In the genomic region with DNA sequence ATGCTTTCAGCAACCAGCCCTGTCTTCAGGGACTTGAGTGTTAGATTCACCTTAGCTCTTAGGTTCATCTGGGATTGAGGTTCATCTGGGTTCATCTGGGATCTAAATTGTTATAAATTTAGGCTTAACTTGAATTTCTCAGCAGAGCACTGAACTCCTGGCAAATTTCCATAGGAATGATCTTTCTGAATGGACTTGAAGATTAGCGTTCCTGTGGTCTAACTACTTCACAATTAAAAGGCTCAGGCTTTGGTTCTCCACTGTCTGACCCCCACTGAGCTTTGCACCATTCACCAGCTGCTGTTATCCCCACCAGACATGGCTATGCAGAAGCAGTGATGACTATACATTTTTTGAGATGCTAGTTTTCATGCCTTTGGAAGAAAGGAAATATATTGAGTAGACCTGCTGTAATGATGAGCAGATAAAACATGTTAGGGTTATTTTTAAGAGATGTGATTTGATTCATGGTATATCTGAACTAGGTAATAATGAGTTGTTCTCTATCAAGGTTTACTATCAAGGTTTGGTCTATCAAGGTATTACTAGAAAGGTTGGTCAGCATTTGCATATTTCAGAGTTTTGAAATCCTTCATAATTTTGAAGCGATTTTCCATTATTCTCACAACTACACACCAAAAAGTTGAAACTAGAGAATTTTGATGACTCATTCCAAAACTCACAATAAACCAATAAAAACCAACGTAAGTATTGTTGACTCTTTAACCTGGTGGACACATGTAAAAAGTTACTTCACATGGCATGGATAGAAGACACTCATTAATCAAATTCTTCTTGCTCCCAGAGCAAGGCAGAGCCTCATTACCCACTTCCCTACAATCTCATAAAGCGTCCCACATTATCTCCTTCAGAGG, we compare ENCODE assay signal across 25 cellular contexts.
DNase-seq lines count a peak whose midpoint lies in the region; ATAC-seq and TF ChIP-seq lines count a peak whose summit lies in the region.
"Had no signal": no experiment of that assay in that cellular context is flagged by ENCODE, and none has a peak within 500 bp of the region (broad histone marks: within the 10 kb centered on the region; RNA-seq: fewer than 3 reads in every experiment).

No MANE protein-coding gene starts in this region.

- TF ChIP-seq CTCF in HEK293 (tag by site-specific recombination; IDR thresholded peaks at IDR 0.05): no peak

- peak; percentile 49 for ATAC-seq in activated CD4-positive, alpha-beta T cell treated with anti-CD3 and anti-CD28 coated beads for 36 hours
- ATAC-seq in natural killer cell treated with Interleukin-12 subunit alpha and Interleukin-12 subunit beta and Interleukin-15 and Interleukin-18, amount 100 ng/mL, for 72 hours: no peak
- no peak for ATAC-seq in GM21737 (IDR thresholded peaks at IDR 0.05; ENCODE audit: unreplicated experiment)
- ATAC-seq in GM18870 (IDR thresholded peaks at IDR 0.05; ENCODE audit: unreplicated experiment): no peak
- ATAC-seq: activated CD8-positive, alpha-beta T cell treated with anti-CD3 and anti-CD28 coated beads, Interleukin-2, amount 10 ng/mL, durations not matched to agents 7 days and 5 days; activated T-cell treated with anti-CD3 and anti-CD28 coated beads, Interleukin-2, amount 50 U/mL, for 4 hours; gastrocnemius medialis; mucosa of descending colon had no signal

- H3K4me1 Mint-ChIP-seq in activated CD4-positive, alpha-beta T cell treated with anti-CD3 and anti-CD28 coated beads for 36 hours: peaks cover 29% of the 10 kb centered on the region
- peaks cover 19 to 21% of the 10 kb centered on the region in 2 donors for H3K4me1 Mint-ChIP-seq in natural killer cell treated with Interleukin-12 subunit alpha and Interleukin-12 subunit beta and Interleukin-15 and Interleukin-18, amount 100 ng/mL, for 72 hours (ENCODE audit: low read depth in 2 of 2)

- no peaks in the 10 kb centered on the region for H3K36me3 ChIP-seq in HEK293 (ENCODE audit: control insufficient read depth in 2 of 2, insufficient read depth in 1 of 2, low read length in 2 of 2)
- H3K36me3 ChIP-seq: gastrocnemius medialis, neutrophil, uterus had no signal

- no peak overlapping the region for H3K4me3 Mint-ChIP-seq in activated CD4-positive, alpha-beta T cell treated with anti-CD3 and anti-CD28 coated beads for 36 hours
- no peak overlapping the region for H3K4me3 Mint-ChIP-seq in natural killer cell treated with Interleukin-12 subunit alpha and Interleukin-12 subunit beta and Interleukin-15 and Interleukin-18, amount 100 ng/mL, for 72 hours
- H3K4me3 Mint-ChIP-seq: activated CD8-positive, alpha-beta T cell treated with anti-CD3 and anti-CD28 coated beads, Interleukin-2, amount 10 ng/mL, durations not matched to agents 7 days and 5 days; activated T-cell treated with anti-CD3 and anti-CD28 coated beads, Interleukin-2, amount 50 U/mL, for 4 hours; T-helper 2 cell treated with Interferon-gamma antibody and Interleukin-4, amounts not matched to agents 5 μg/mL and 100 μg/mL, for 36 hours had no signal

- no peaks in the 10 kb centered on the region for H3K9me3 ChIP-seq in HEK293 (ENCODE audit: control insufficient read depth, insufficient read depth, low read depth, low read length)
- H3K9me3 ChIP-seq: gastrocnemius medialis, mucosa of descending colon, neutrophil, uterus had no signal

- H3K4me1 ChIP-seq in HEK293 (ENCODE audit: control insufficient read depth, insufficient read depth, low read length): no peaks in the 10 kb centered on the region
- H3K4me1 ChIP-seq: gastrocnemius medialis, uterus had no signal

- H3K36me3 Mint-ChIP-seq in activated CD4-positive, alpha-beta T cell treated with anti-CD3 and anti-CD28 coated beads for 36 hours (ENCODE audit: low read depth): peaks cover 37% of the 10 kb centered on the region
- H3K36me3 Mint-ChIP-seq in natural killer cell treated with Interleukin-12 subunit alpha and Interleukin-12 subunit beta and Interleukin-15 and Interleukin-18, amount 100 ng/mL, for 72 hours: peaks cover 27% of the 10 kb centered on the region

- intact Hi-C loops in activated CD4-positive, alpha-beta T cell treated with anti-CD3 and anti-CD28 coated beads for 36 hours (cut with DNase I, micrococcal nuclease): no loop called here

- no peaks in the 10 kb centered on the region for H3K9me3 Mint-ChIP-seq in activated CD4-positive, alpha-beta T cell treated with anti-CD3 and anti-CD28 coated beads for 36 hours (ENCODE audit: low read depth)
- no peaks in the 10 kb centered on the region for H3K9me3 Mint-ChIP-seq in natural killer cell treated with Interleukin-12 subunit alpha and Interleukin-12 subunit beta and Interleukin-15 and Interleukin-18, amount 100 ng/mL, for 72 hours
- H3K9me3 Mint-ChIP-seq: activated T-cell treated with anti-CD3 and anti-CD28 coated beads, Interleukin-2, amount 50 U/mL, for 4 hours; T-helper 2 cell treated with Interferon-gamma antibody and Interleukin-4, amounts not matched to agents 5 μg/mL and 100 μg/mL, for 36 hours had no signal

- POLR2A ChIA-PET in activated CD4-positive, alpha-beta T cell treated with anti-CD3 and anti-CD28 coated beads for 36 hours (lab: Charles Lee): no interaction called here
- POLR2A ChIA-PET in HEK293 (lab: Yijun Ruan, JAX): no interaction called here

- H3K27ac Mint-ChIP-seq in activated CD4-positive, alpha-beta T cell treated with anti-CD3 and anti-CD28 coated beads for 36 hours: no peak overlapping the region
- H3K27ac Mint-ChIP-seq in natural killer cell treated with Interleukin-12 subunit alpha and Interleukin-12 subunit beta and Interleukin-15 and Interleukin-18, amount 100 ng/mL, for 72 hours: peak overlapping the region; percentile 56 to 65
- H3K27ac Mint-ChIP-seq: activated CD8-positive, alpha-beta T cell treated with anti-CD3 and anti-CD28 coated beads, Interleukin-2, amount 10 ng/mL, durations not matched to agents 7 days and 5 days had no signal

- H3K27me3 Mint-ChIP-seq in activated CD4-positive, alpha-beta T cell treated with anti-CD3 and anti-CD28 coated beads for 36 hours: no peaks in the 10 kb centered on the region
- H3K27me3 Mint-ChIP-seq in natural killer cell treated with Interleukin-12 subunit alpha and Interleukin-12 subunit beta and Interleukin-15 and Interleukin-18, amount 100 ng/mL, for 72 hours: no peaks in the 10 kb centered on the region

- H3K27ac ChIP-seq in HEK293 (ENCODE audit: extremely low read depth, low read depth, low read length): no peak overlapping the region
- H3K27ac ChIP-seq: C4-2B, epithelial cell of prostate, gastrocnemius medialis, neutrophil, uterus had no signal

- DNase-seq in activated CD4-positive, alpha-beta T cell treated with anti-CD3 and anti-CD28 coated beads for 36 hours: no peak
- no peak for DNase-seq in activated CD4-positive, alpha-beta T cell treated with anti-CD3 and anti-CD28 coated beads, Interleukin-2, amount 50 U/mL, for 1 hour
- DNase-seq in astrocyte of the hippocampus (ENCODE audit: low read depth, low spot score) (peak; percentile 85), NOMO-1 treated with dmso at 0.1 percent for 144 hours (lab: John Stamatoyannopoulos, UW; ENCODE audit: unreplicated experiment) (no peak)
- no peak for DNase-seq in natural killer cell treated with Interleukin-12 subunit alpha and Interleukin-12 subunit beta and Interleukin-15 and Interleukin-18, amount 100 ng/mL, for 72 hours (ENCODE audit: low spot score)
- DNase-seq: ACHN; activated CD8-positive, alpha-beta T cell treated with anti-CD3 and anti-CD28 coated beads, Interleukin-2, amount 10 ng/mL, durations not matched to agents 7 days and 5 days; activated T-cell treated with anti-CD3 and anti-CD28 coated beads, Interleukin-2, amount 50 U/mL, for 4 hours; gastrocnemius medialis; hypothalamus; islet precursor cell; mucosa of descending colon; MV-4-11; NCI-H1694 treated with DMSO at 0.1 percent for 48 hours; NCI-H446 treated with DMSO at 0.1 percent for 48 hours; retina; stimulated activated CD4-positive, alpha-beta T cell treated with anti-CD3 and anti-CD28 coated beads, Interleukin-15, amount 100 ng/mL, for 24 hours; uterus had no signal

- CTCF ChIA-PET in activated CD4-positive, alpha-beta T cell treated with anti-CD3 and anti-CD28 coated beads for 36 hours (lab: Charles Lee): no interaction called here
- CTCF ChIA-PET in HEK293 (lab: Yijun Ruan, JAX): interaction anchor here (0.9 to 4.3 kb wide), 9 partner anchors 8 to 439 kb away, joined by 3 to 52 read pairs (median 3); no protein-coding TSS in a partner anchor

- no peak overlapping the region for H3K4me3 ChIP-seq in HEK293 (ENCODE audit: low read depth, low read length)
- H3K4me3 ChIP-seq: gastrocnemius medialis, mucosa of descending colon, uterus had no signal

TF ChIP-seq in HEK293, 187 proteins besides CTCF, POLR2A, EP300 and RAD21 (continues in another document):
- TF ChIP-seq, protein P1, sequence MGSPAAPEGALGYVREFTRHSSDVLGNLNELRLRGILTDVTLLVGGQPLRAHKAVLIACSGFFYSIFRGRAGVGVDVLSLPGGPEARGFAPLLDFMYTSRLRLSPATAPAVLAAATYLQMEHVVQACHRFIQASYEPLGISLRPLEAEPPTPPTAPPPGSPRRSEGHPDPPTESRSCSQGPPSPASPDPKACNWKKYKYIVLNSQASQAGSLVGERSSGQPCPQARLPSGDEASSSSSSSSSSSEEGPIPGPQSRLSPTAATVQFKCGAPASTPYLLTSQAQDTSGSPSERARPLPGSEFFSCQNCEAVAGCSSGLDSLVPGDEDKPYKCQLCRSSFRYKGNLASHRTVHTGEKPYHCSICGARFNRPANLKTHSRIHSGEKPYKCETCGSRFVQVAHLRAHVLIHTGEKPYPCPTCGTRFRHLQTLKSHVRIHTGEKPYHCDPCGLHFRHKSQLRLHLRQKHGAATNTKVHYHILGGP (tag by site-specific recombination; IDR thresholded peaks at IDR 0.05): peak; percentile 73
- TF ChIP-seq, protein P2, sequence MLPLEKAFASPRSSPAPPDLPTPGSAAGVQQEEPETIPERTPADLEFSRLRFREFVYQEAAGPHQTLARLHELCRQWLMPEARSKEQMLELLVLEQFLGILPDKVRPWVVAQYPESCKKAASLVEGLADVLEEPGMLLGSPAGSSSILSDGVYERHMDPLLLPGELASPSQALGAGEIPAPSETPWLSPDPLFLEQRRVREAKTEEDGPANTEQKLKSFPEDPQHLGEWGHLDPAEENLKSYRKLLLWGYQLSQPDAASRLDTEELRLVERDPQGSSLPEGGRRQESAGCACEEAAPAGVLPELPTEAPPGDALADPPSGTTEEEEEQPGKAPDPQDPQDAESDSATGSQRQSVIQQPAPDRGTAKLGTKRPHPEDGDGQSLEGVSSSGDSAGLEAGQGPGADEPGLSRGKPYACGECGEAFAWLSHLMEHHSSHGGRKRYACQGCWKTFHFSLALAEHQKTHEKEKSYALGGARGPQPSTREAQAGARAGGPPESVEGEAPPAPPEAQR (tag by site-specific recombination; IDR thresholded peaks at IDR 0.05): no peak
